ENCODE assay signal across 8 cellular contexts in the genomic region with DNA sequence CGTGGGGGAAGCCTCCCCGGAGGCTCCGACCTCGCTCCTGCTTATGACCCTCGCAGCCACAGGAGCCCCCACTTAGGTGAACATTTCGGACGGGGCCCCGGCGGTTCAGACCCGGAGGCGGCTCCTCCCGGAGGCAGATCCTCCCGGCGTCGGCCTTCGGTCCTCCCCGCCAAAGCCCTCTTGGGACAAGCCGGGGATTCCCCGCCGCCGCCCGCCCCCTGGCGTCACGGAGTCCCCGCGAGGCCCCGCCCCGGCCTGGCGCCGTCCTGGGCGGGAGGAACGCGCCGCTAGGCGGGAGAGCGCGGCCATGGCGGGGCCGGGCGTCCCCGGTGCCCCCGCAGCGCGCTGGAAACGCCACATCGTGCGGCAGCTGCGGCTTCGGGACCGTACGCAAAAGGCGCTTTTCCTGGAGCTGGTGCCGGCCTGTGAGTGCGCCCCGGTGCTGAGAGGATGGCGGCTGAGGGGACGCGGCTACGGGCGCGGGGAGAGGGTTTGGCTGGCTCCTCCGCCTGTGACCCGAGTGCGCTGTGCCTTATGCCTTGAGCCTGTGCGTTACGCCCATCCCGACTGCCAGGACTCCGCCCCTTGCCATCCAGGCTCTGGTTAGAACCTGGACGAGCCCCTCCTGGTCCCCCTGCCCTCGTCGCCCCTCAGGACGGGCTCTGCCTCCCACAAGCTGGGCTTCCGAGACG. TPM values are rescaled to one million over a fixed set of nuclear protein-coding genes. Genes with fewer than 3 reads are reported as not detected.
DNase-seq lines count a peak whose midpoint lies in the region; ATAC-seq, FAIRE-seq and TF ChIP-seq lines count a peak whose summit lies in the region.

A gene with protein sequence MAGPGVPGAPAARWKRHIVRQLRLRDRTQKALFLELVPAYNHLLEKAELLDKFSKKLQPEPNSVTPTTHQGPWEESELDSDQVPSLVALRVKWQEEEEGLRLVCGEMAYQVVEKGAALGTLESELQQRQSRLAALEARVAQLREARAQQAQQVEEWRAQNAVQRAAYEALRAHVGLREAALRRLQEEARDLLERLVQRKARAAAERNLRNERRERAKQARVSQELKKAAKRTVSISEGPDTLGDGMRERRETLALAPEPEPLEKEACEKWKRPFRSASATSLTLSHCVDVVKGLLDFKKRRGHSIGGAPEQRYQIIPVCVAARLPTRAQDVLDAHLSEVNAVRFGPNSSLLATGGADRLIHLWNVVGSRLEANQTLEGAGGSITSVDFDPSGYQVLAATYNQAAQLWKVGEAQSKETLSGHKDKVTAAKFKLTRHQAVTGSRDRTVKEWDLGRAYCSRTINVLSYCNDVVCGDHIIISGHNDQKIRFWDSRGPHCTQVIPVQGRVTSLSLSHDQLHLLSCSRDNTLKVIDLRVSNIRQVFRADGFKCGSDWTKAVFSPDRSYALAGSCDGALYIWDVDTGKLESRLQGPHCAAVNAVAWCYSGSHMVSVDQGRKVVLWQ (plus strand): TSS at position 273 of the 692 bp plus-strand sequence. CDS start 35 bp downstream, at position 308.

- H3K4me1 ChIP-seq in SJSA1 (replicated peaks) (peaks cover 24% of the 10 kb centered on the region), neutrophil (ENCODE audit: control insufficient read depth in 1 of 2, insufficient read depth in 1 of 2, low read depth in 1 of 2, low read length in 1 of 2) (peaks cover 54 to 70% of the 10 kb centered on the region in 2 experiments)

- no peaks in the 10 kb centered on the region for H3K9me3 ChIP-seq in SJSA1 (replicated peaks)
- H3K9me3 ChIP-seq in neutrophil: no peaks in the 10 kb centered on the region

- H3K27ac ChIP-seq in SJSA1: peak within 1 kb of the TSS; percentile 100
- peak within 1 kb of the TSS; percentile 98 for H3K27ac ChIP-seq in neutrophil
- peak within 1 kb of the TSS; percentile 92 for H3K27ac ChIP-seq in substantia nigra (ENCODE audit: low read depth, low read length, poor library complexity, severe bottlenecking)

- peak; percentile 52 for ATAC-seq in GM21825 (IDR thresholded peaks at IDR 0.05; ENCODE audit: unreplicated experiment)

- peak; percentile 89 for DNase-seq in ELF-1 (ENCODE audit: low read depth, low spot score)
- peak; percentile 61 to 69 for DNase-seq in Kasumi-1 (lab: John Stamatoyannopoulos, UW)
- peak; percentile 73 to 93 for DNase-seq in SJSA1 (ENCODE audit: low read depth in 1 of 2, low spot score in 2 of 2)
- DNase-seq in activated gamma-delta T cell treated with anti-CD3 and anti-CD28 coated beads, Interleukin-2, amount 50 U/mL, for 16 hours (ENCODE audit: low read depth): peak; percentile 82
- peak; percentile 97 for DNase-seq in frontal cortex (ENCODE audit: low spot score in 2 of 2)
- peak in 48 of 49 donors; percentile 50 to 97 (median 88) for DNase-seq in substantia nigra (lab: John Stamatoyannopoulos, UW)

- H3K27me3 ChIP-seq in SJSA1 (replicated peaks) (no peaks in the 10 kb centered on the region), neutrophil (no peaks in the 10 kb centered on the region)

- peak; percentile 83 for TF ChIP-seq CTCF in neutrophil (IDR thresholded peaks at IDR 0.05)

- no peaks in the 10 kb centered on the region; the same call in 1 of the 2 replicates for H3K36me3 ChIP-seq in SJSA1
- H3K36me3 ChIP-seq in neutrophil: peaks cover 55% of the 10 kb centered on the region

- peak within 1 kb of the TSS; percentile 69 for H3K4me3 ChIP-seq in SJSA1
- H3K4me3 ChIP-seq in neutrophil (ENCODE audit: low read depth in 1 of 2, low read length in 1 of 2): peak within 1 kb of the TSS; percentile 82 to 97

- no peak for FAIRE-seq in frontal cortex (lab: Jason Lieb, UNC)

RNA-seq across cellular contexts. Expression of the gene that starts here (rescaled TPM):
- 3.2 and 7.8 TPM in 2 replicates for total RNA-seq in SJSA1 (2014; rRNA removed; shearing (Covaris generic))
- total RNA-seq in frontal cortex: 2.9 TPM

Comparison
In these comparisons a context has a peak if more than half of its experiments do, and no peak if none do; other contexts are left out.
1. Peak in every context shown above with its lines: DNase-seq, ATAC-seq, H3K4me3 ChIP-seq and H3K27ac ChIP-seq.